Comparison of ENCODE assay signal across 9 cellular contexts in genomic region chr6:108497883-108498282, GRCh38.
DNase-seq lines count a peak whose midpoint lies in the region; ATAC-seq, FAIRE-seq and TF ChIP-seq lines count a peak whose summit lies in the region.
"Had no signal": no experiment of that assay in that cellular context is flagged by ENCODE, and none has a peak within 500 bp of the region (broad histone marks: within the 10 kb centered on the region; RNA-seq: fewer than 3 reads in every experiment).

No MANE protein-coding gene starts in this region.

- TF ChIP-seq CTCF in GM12864 (IDR thresholded peaks at IDR 0.05; ENCODE audit: low read depth, low read length, missing control alignments) (peak; percentile 74), parathyroid adenoma (IDR thresholded peaks at IDR 0.05) (peak; percentile 11)
- TF ChIP-seq CTCF in CD4-positive, alpha-beta T cell (IDR thresholded peaks at IDR 0.05): no peak

- no peaks in the 10 kb centered on the region for H3K79me2 ChIP-seq in parathyroid adenoma

- H3K9me3 Mint-ChIP-seq in CD4-positive, alpha-beta T cell: peaks cover under 1% of the 10 kb centered on the region

- H3K27ac Mint-ChIP-seq in CD4-positive, alpha-beta T cell: no peak overlapping the region

- H3K9me3 ChIP-seq in parathyroid adenoma (ENCODE audit: control insufficient read depth, low read length): no peaks in the 10 kb centered on the region
- no peaks in the 10 kb centered on the region for H3K9me3 ChIP-seq in CD4-positive, alpha-beta T cell (ENCODE audit: control insufficient read depth, low read length)

- H3K36me3 Mint-ChIP-seq in CD4-positive, alpha-beta T cell (ENCODE audit: low read depth): peaks cover 18% of the 10 kb centered on the region

- H3K4me1 Mint-ChIP-seq in CD4-positive, alpha-beta T cell (ENCODE audit: low read depth): no peaks in the 10 kb centered on the region

- peak; percentile 53 for DNase-seq in AG20443 (ENCODE audit: low spot score)
- DNase-seq in GM12864 (ENCODE audit: low read depth): no peak
- peak; percentile 9 for DNase-seq in NCI-H748 treated with DMSO at 0.1 percent for 48 hours (lab: John Stamatoyannopoulos, UW)
- peak; percentile 61 for DNase-seq in ecto neural progenitor cell (ENCODE audit: low spot score)
- no peak for DNase-seq in frontal cortex (ENCODE audit: low spot score in 2 of 2)
- no peak for DNase-seq in CD4-positive, alpha-beta T cell
- no peak for DNase-seq in A172 (ENCODE audit: low spot score)

- POLR2A ChIA-PET in CD4-positive, alpha-beta T cell (lab: Charles Lee): no interaction called here

- H3K27ac ChIP-seq in parathyroid adenoma: no peak overlapping the region
- H3K27ac ChIP-seq in CD4-positive, alpha-beta T cell (ENCODE audit: low read depth, low read length): no peak overlapping the region

- no peak overlapping the region for H3K9ac ChIP-seq in parathyroid adenoma

- H2AFZ ChIP-seq in parathyroid adenoma: no peak overlapping the region

- H3K4me3 ChIP-seq in GM12864 (ENCODE audit: low read depth, low read length) (no peak overlapping the region), parathyroid adenoma (ENCODE audit: low read depth, low read length) (no peak overlapping the region)

- CTCF ChIA-PET in CD4-positive, alpha-beta T cell (lab: Charles Lee): no interaction called here

- ATAC-seq in CD4-positive, alpha-beta T cell (ENCODE audit: poor library complexity): no peak

- no peak for FAIRE-seq in frontal cortex (lab: Jason Lieb, UNC)
- FAIRE-seq: islet of Langerhans had no signal

- H3K27me3 Mint-ChIP-seq in CD4-positive, alpha-beta T cell: no peaks in the 10 kb centered on the region

- H3K36me3 ChIP-seq in parathyroid adenoma (ENCODE audit: control insufficient read depth, insufficient read depth, low read length): no peaks in the 10 kb centered on the region

- no peak overlapping the region for H3K4me2 ChIP-seq in parathyroid adenoma (ENCODE audit: low read length)

- peaks cover 5% of the 10 kb centered on the region for H3K4me1 ChIP-seq in parathyroid adenoma

- intact Hi-C loops in CD4-positive, alpha-beta T cell (cut with DNase I, micrococcal nuclease): no loop called here

- H3K27me3 ChIP-seq in parathyroid adenoma (ENCODE audit: control insufficient read depth, insufficient read depth, low read length): no peaks in the 10 kb centered on the region
- H3K27me3 ChIP-seq in CD4-positive, alpha-beta T cell (ENCODE audit: control insufficient read depth, insufficient read depth, low read length): no peaks in the 10 kb centered on the region

- no peak overlapping the region for H3K4me3 Mint-ChIP-seq in CD4-positive, alpha-beta T cell

Comparison
In these comparisons a context has a peak if more than half of its experiments do, and no peak if none do; other contexts are left out.
1. DNase-seq: peak in AG20443 (single experiment), NCI-H748 treated with DMSO at 0.1 percent for 48 hours (single experiment) and ecto neural progenitor cell (single experiment); none in GM12864 (single experiment), frontal cortex (0 of 2), CD4-positive, alpha-beta T cell (0 of 10) and A172 (single experiment).